ENCODE assay signal across 1 cellular context in the genomic region with DNA sequence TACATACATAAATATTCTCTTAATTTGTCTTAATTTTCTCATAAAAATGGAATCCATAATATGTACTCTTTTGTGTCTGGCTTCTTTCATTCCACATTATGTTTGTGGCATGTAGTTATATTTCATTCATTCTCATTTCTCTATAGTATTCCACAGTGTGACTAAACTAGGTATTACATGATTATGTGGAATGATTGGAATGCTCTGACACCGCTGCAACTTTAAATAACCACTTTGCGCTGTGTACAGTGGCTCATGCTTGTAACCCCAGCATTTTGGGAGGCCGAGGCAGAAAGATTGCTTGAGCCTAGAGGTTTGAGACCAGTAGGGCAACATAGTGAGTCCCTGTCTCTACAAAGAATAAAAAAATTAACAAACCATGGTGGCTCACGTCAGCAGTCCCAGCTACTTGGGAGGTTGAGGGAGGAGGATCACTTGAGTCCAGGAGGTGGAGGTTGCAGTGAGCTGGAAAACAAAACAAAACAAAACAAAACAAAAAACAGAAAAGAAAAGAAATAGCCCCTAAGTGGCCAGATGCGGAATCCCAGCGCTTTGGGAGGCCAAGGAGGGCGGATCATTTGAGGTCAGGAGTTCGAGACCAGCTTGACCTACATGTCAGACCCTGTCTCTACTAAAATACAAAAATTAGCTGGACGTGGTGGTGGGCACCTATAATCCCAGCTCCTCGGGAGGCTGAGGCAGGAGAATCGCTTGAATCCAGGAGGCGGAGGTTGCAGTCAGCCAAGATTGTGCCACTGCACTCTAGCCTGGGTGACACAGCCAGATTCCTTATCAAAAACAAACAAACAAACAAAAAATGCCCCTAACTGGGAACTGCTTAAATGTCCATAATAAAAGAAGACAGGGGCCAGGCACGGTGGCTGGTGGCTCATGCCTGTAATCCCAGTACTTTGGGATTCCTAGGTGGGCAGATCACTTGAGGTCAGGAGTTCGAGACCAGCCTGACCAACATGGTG.
TF ChIP-seq lines count a peak whose summit lies in the region.

No MANE protein-coding gene starts in this region.

TF ChIP-seq in WTC11, 78 proteins besides CTCF, POLR2A, EP300 and RAD21 (continued from another document):
- TF ChIP-seq, protein P1, sequence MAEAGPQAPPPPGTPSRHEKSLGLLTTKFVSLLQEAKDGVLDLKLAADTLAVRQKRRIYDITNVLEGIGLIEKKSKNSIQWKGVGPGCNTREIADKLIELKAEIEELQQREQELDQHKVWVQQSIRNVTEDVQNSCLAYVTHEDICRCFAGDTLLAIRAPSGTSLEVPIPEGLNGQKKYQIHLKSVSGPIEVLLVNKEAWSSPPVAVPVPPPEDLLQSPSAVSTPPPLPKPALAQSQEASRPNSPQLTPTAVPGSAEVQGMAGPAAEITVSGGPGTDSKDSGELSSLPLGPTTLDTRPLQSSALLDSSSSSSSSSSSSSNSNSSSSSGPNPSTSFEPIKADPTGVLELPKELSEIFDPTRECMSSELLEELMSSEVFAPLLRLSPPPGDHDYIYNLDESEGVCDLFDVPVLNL (CRISPR knock-in tag; IDR thresholded peaks at IDR 0.05; ENCODE audit: borderline replicate concordance, low read depth) = no peak
- no peak for TF ChIP-seq NR3C1 (CRISPR knock-in tag; conservative IDR thresholded peaks at IDR 0.05; ENCODE audit: low read depth)
- TF ChIP-seq GRHL2 (CRISPR knock-in tag; IDR thresholded peaks at IDR 0.05; ENCODE audit: insufficient replicate concordance, severe bottlenecking) = no peak
- no peak for TF ChIP-seq HMGA2 (CRISPR knock-in tag; IDR thresholded peaks at IDR 0.05)
- TF ChIP-seq, protein P2, sequence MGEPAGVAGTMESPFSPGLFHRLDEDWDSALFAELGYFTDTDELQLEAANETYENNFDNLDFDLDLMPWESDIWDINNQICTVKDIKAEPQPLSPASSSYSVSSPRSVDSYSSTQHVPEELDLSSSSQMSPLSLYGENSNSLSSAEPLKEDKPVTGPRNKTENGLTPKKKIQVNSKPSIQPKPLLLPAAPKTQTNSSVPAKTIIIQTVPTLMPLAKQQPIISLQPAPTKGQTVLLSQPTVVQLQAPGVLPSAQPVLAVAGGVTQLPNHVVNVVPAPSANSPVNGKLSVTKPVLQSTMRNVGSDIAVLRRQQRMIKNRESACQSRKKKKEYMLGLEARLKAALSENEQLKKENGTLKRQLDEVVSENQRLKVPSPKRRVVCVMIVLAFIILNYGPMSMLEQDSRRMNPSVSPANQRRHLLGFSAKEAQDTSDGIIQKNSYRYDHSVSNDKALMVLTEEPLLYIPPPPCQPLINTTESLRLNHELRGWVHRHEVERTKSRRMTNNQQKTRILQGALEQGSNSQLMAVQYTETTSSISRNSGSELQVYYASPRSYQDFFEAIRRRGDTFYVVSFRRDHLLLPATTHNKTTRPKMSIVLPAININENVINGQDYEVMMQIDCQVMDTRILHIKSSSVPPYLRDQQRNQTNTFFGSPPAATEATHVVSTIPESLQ (CRISPR knock-in tag; IDR thresholded peaks at IDR 0.05) = no peak
- no peak for TF ChIP-seq ZNF416 (CRISPR knock-in tag; IDR thresholded peaks at IDR 0.05)
- TF ChIP-seq MLX (CRISPR knock-in tag; IDR thresholded peaks at IDR 0.05) = no peak
- TF ChIP-seq ARID4B (CRISPR knock-in tag; IDR thresholded peaks at IDR 0.05; ENCODE audit: borderline replicate concordance) = no peak
- TF ChIP-seq AFF4 (CRISPR knock-in tag; IDR thresholded peaks at IDR 0.05; ENCODE audit: borderline replicate concordance) = no peak
- TF ChIP-seq, protein P3, sequence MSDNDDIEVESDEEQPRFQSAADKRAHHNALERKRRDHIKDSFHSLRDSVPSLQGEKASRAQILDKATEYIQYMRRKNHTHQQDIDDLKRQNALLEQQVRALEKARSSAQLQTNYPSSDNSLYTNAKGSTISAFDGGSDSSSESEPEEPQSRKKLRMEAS (CRISPR knock-in tag; IDR thresholded peaks at IDR 0.05) = no peak
